Comparison of ENCODE assay signal across 12 cellular contexts in the genomic region with DNA sequence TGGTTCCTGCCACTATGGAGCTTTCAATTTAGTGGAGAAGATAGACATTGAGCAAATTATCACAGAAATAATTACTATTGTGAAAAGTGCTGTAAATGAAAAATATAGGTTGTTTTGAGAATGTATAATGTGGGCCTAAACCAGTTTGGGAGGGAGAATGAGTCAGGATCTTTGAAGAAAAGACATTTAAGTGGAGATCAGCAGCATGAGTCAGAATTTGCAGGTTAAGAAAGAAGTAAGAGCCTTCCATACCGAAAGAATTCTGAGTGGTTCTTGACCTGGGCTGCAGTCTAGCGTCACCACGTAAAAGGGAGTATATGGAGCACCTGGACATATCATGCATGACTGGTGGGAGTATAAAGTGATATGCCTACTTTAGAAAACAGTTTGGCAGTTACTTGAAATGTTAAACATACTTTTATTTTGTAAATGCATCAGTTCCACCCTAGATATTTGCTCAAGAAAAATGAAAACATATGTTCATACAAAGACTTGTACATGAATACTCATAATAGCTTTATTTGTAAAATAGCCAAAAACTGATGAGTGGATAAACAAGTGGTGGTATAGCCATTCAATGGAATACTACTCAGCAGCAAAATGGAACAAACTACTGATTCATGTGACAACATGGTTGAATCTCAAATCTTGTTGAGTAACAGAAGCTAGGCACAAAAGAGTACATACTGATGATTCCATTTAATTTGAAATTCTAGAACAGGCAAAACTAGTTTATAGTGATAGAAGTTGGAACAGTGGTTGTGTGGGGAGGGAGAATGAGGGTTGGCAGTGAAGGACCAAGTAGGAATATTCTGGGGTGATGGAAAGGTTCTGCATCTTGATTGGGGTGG.
DNase-seq lines count a peak whose midpoint lies in the region; ATAC-seq and FAIRE-seq lines count a peak whose summit lies in the region.
"Had no signal": no experiment of that assay in that cellular context is flagged by ENCODE, and none has a peak within 500 bp of the region (broad histone marks: within the 10 kb centered on the region; RNA-seq: fewer than 3 reads in every experiment).

No MANE protein-coding gene starts in this region.

- POLR2A ChIA-PET in naive thymus-derived CD4-positive, alpha-beta T cell (lab: Charles Lee) = interaction anchor here (1.4 kb wide), 1 partner anchor 105 kb away, joined by 3 read pairs; no protein-coding TSS in a partner anchor

- H3K27ac ChIP-seq in naive thymus-derived CD4-positive, alpha-beta T cell (ENCODE audit: low read depth, low read length) = no peak overlapping the region
- H3K27ac ChIP-seq: SJSA1 had no signal

- no peaks in the 10 kb centered on the region for H3K36me3 ChIP-seq in naive thymus-derived CD4-positive, alpha-beta T cell (ENCODE audit: control insufficient read depth in 2 of 3, insufficient read depth in 3 of 3, low read length in 3 of 3)
- H3K36me3 ChIP-seq: SJSA1 had no signal

- no peaks in the 10 kb centered on the region for H3K27me3 ChIP-seq in naive thymus-derived CD4-positive, alpha-beta T cell (ENCODE audit: control insufficient read depth in 2 of 2, insufficient read depth in 2 of 2, low read length in 2 of 2)
- H3K27me3 ChIP-seq: SJSA1 had no signal

- DNase-seq in GM19239 (ENCODE audit: insufficient read length, low spot score) (no peak), M059J (ENCODE audit: low read depth) (peak; percentile 67), NCI-H2029 (lab: John Stamatoyannopoulos, UW) (no peak), NCI-H2196 (lab: John Stamatoyannopoulos, UW; ENCODE audit: unreplicated experiment) (no peak)
- DNase-seq in activated naive CD8-positive, alpha-beta T cell treated with anti-CD3 and anti-CD28 coated beads, Interleukin-2, amount 50 U/mL, for 24 hours = no peak
- no peak for DNase-seq in naive thymus-derived CD4-positive, alpha-beta T cell
- DNase-seq: NCI-H1092, NCI-H69 had no signal

- peaks cover 93% of the 10 kb centered on the region for H3K4me1 Mint-ChIP-seq in activated naive CD8-positive, alpha-beta T cell treated with anti-CD3 and anti-CD28 coated beads, Interleukin-2, amount 50 U/mL, for 24 hours
- H3K4me1 Mint-ChIP-seq in naive thymus-derived CD4-positive, alpha-beta T cell = peaks cover 70 to 96% (median 93%) of the 10 kb centered on the region in 7 donors

- peak overlapping the region; percentile 97 for H3K27ac Mint-ChIP-seq in activated naive CD8-positive, alpha-beta T cell treated with anti-CD3 and anti-CD28 coated beads, Interleukin-2, amount 50 U/mL, for 24 hours
- peak overlapping the region; percentile 38 to 98 (median 91) for H3K27ac Mint-ChIP-seq in naive thymus-derived CD4-positive, alpha-beta T cell

- no peaks in the 10 kb centered on the region for H3K9me3 ChIP-seq in naive thymus-derived CD4-positive, alpha-beta T cell (ENCODE audit: control insufficient read depth in 2 of 3, low read length in 3 of 3)
- H3K9me3 ChIP-seq: SJSA1 had no signal

- peak; percentile 74 for ATAC-seq in activated naive CD8-positive, alpha-beta T cell treated with anti-CD3 and anti-CD28 coated beads, Interleukin-2, amount 50 U/mL, for 24 hours
- ATAC-seq in naive thymus-derived CD4-positive, alpha-beta T cell = no peak
- no peak for ATAC-seq in HG02623 (IDR thresholded peaks at IDR 0.05; ENCODE audit: unreplicated experiment)
- ATAC-seq in HG03159 (IDR thresholded peaks at IDR 0.05; ENCODE audit: unreplicated experiment) = no peak

- no peak overlapping the region for H3K4me3 ChIP-seq in naive thymus-derived CD4-positive, alpha-beta T cell (ENCODE audit: low read length)
- H3K4me3 ChIP-seq: SJSA1 had no signal

- CTCF ChIA-PET in naive thymus-derived CD4-positive, alpha-beta T cell (lab: Charles Lee) = interaction anchor here (0.7 kb wide), 1 partner anchor 77 kb away, joined by 3 read pairs; no protein-coding TSS in a partner anchor

- FAIRE-seq in GM19239 (lab: Jason Lieb, UNC) = peak; percentile 21
- FAIRE-seq: islet of Langerhans had no signal

- peak overlapping the region; percentile 63 for H3K4me3 Mint-ChIP-seq in activated naive CD8-positive, alpha-beta T cell treated with anti-CD3 and anti-CD28 coated beads, Interleukin-2, amount 50 U/mL, for 24 hours
- H3K4me3 Mint-ChIP-seq in naive thymus-derived CD4-positive, alpha-beta T cell = peak overlapping the region; percentile 18 to 73 (median 52)

- peaks cover 11% of the 10 kb centered on the region for H3K36me3 Mint-ChIP-seq in activated naive CD8-positive, alpha-beta T cell treated with anti-CD3 and anti-CD28 coated beads, Interleukin-2, amount 50 U/mL, for 24 hours (ENCODE audit: low read depth)
- H3K36me3 Mint-ChIP-seq in naive thymus-derived CD4-positive, alpha-beta T cell = peaks cover 4 to 39% (median 11%) of the 10 kb centered on the region in 5 donors

- intact Hi-C loops in naive thymus-derived CD4-positive, alpha-beta T cell (cut with micrococcal nuclease) = loop anchor here (1.0 to 2.0 kb wide), 2 partner anchors 7 to 14 kb away; no protein-coding TSS in a partner anchor

- no peaks in the 10 kb centered on the region for H3K27me3 Mint-ChIP-seq in activated naive CD8-positive, alpha-beta T cell treated with anti-CD3 and anti-CD28 coated beads, Interleukin-2, amount 50 U/mL, for 24 hours
- no peaks in the 10 kb centered on the region for H3K27me3 Mint-ChIP-seq in naive thymus-derived CD4-positive, alpha-beta T cell

- H3K9me3 Mint-ChIP-seq in activated naive CD8-positive, alpha-beta T cell treated with anti-CD3 and anti-CD28 coated beads, Interleukin-2, amount 50 U/mL, for 24 hours = no peaks in the 10 kb centered on the region
- H3K9me3 Mint-ChIP-seq in naive thymus-derived CD4-positive, alpha-beta T cell = peaks cover 0 to 6% (median 0%) of the 10 kb centered on the region in 11 donors

- peaks cover 57 to 60% of the 10 kb centered on the region in 2 donors for H3K4me1 ChIP-seq in naive thymus-derived CD4-positive, alpha-beta T cell (ENCODE audit: control insufficient read depth in 2 of 2, insufficient read depth in 2 of 2, low read length in 2 of 2)
